In genomic region chr9:126805546-126806262, GRCh38 we compare ENCODE assay signal across 1 cellular context.
TF ChIP-seq lines count a peak whose summit lies in the region.

No MANE protein-coding gene starts in this region.

TF ChIP-seq in GM12878, 131 proteins besides CTCF, POLR2A, EP300 and RAD21 (continued from another document and continues in another):
- TF ChIP-seq E2F8 (IDR thresholded peaks at IDR 0.05; ENCODE audit: low read depth, partially characterized antibody): peak; percentile 10
- TF ChIP-seq CHD1 (IDR thresholded peaks at IDR 0.05; ENCODE audit: low read depth, low read length): no peak
- TF ChIP-seq RBBP5 (conservative IDR thresholded peaks at IDR 0.05): no peak
- TF ChIP-seq TAF1 (IDR thresholded peaks at IDR 0.05; ENCODE audit: borderline replicate concordance, low read depth, low read length): peak; percentile 59; the same call in 1 of the 2 replicates
- no peak; the same call in 1 of the 2 replicates for TF ChIP-seq RFX5 (IDR thresholded peaks at IDR 0.05; ENCODE audit: low read depth, low read length)
- peak; percentile 23 for TF ChIP-seq SP1 (IDR thresholded peaks at IDR 0.05; ENCODE audit: low read depth, low read length)
- no peak for TF ChIP-seq CBX3 (IDR thresholded peaks at IDR 0.05; ENCODE audit: borderline replicate concordance, low read depth)
- TF ChIP-seq SUZ12 (IDR thresholded peaks at IDR 0.05; ENCODE audit: unreplicated experiment): no peak
- no peak for TF ChIP-seq BCL11A (IDR thresholded peaks at IDR 0.05; ENCODE audit: low read depth, low read length)
- TF ChIP-seq HCFC1 (IDR thresholded peaks at IDR 0.05; ENCODE audit: low read length): no peak
- TF ChIP-seq ZBTB33 (IDR thresholded peaks at IDR 0.05): no peak
- no peak for TF ChIP-seq MYB (IDR thresholded peaks at IDR 0.05; ENCODE audit: borderline replicate concordance, low read depth, low read length)
- TF ChIP-seq FOXM1 (IDR thresholded peaks at IDR 0.05; ENCODE audit: low read depth, low read length): no peak
- no peak for TF ChIP-seq PML (IDR thresholded peaks at IDR 0.05; ENCODE audit: low read length)
- TF ChIP-seq NR2C2 (IDR thresholded peaks at IDR 0.05; ENCODE audit: borderline replicate concordance, control insufficient read depth, insufficient read length, low read depth): no peak
- TF ChIP-seq MLLT1 (IDR thresholded peaks at IDR 0.05): peak; percentile 59
- TF ChIP-seq ZNF592 (IDR thresholded peaks at IDR 0.05): no peak
- no peak for TF ChIP-seq PRDM15 (CRISPR knock-in tag; IDR thresholded peaks at IDR 0.05)
- no peak for TF ChIP-seq SREBF1 (IDR thresholded peaks at IDR 0.05; ENCODE audit: low read length)
- TF ChIP-seq ZNF384 (IDR thresholded peaks at IDR 0.05; ENCODE audit: borderline replicate concordance, low read depth, low read length): no peak
- TF ChIP-seq RUNX3 (IDR thresholded peaks at IDR 0.05; ENCODE audit: low read length): peak; percentile 90
- no peak for TF ChIP-seq BRCA1 (IDR thresholded peaks at IDR 0.05; ENCODE audit: low read depth, low read length)
- TF ChIP-seq IKZF2 (IDR thresholded peaks at IDR 0.05): peak; percentile 55 to 69; a peak in 3 of 4 replicates
- no peak for TF ChIP-seq POLR2AphosphoS2 (IDR thresholded peaks at IDR 0.05; ENCODE audit: low read depth, low read length)
- TF ChIP-seq SMAD1 (IDR thresholded peaks at IDR 0.05; ENCODE audit: low read depth, partially characterized antibody): no peak
- no peak for TF ChIP-seq KAT2A (conservative IDR thresholded peaks at IDR 0.05; ENCODE audit: control insufficient read depth, low read depth, low read length)
- no peak for TF ChIP-seq MTA3 (IDR thresholded peaks at IDR 0.05; ENCODE audit: borderline replicate concordance, low read length)
- TF ChIP-seq ZBED1 (IDR thresholded peaks at IDR 0.05; ENCODE audit: borderline replicate concordance): no peak
- TF ChIP-seq MYC (IDR thresholded peaks at IDR 0.05; ENCODE audit: insufficient read depth, insufficient read length, insufficient replicate concordance, low read length, severe bottlenecking): no peak
- TF ChIP-seq EZH2 (IDR thresholded peaks at IDR 0.05; ENCODE audit: borderline replicate concordance, control insufficient read depth, low read depth, low read length): no peak
- TF ChIP-seq BCL3 (IDR thresholded peaks at IDR 0.05; ENCODE audit: borderline replicate concordance, insufficient read depth, low read depth, low read length, poor library complexity, severe bottlenecking): no peak
- no peak for TF ChIP-seq ZZZ3 (IDR thresholded peaks at IDR 0.05; ENCODE audit: control insufficient read depth, insufficient read length, low read depth)
- TF ChIP-seq ZNF622 (IDR thresholded peaks at IDR 0.05): no peak
- TF ChIP-seq NR2C1 (IDR thresholded peaks at IDR 0.05): peak; percentile 85
- TF ChIP-seq MEF2A (IDR thresholded peaks at IDR 0.05; ENCODE audit: insufficient read depth, low read depth, low read length): no peak
- TF ChIP-seq KDM1A (IDR thresholded peaks at IDR 0.05; ENCODE audit: borderline replicate concordance): no peak
- peak; percentile 80 for TF ChIP-seq MXI1 (IDR thresholded peaks at IDR 0.05; ENCODE audit: low read depth, low read length)
- TF ChIP-seq EED (IDR thresholded peaks at IDR 0.05; ENCODE audit: low read depth): peak; percentile 36; the same call in 1 of the 2 replicates
- peak; percentile 95 for TF ChIP-seq CREM (IDR thresholded peaks at IDR 0.05; ENCODE audit: low read depth)
- TF ChIP-seq SIX5 (IDR thresholded peaks at IDR 0.05; ENCODE audit: low read depth, low read length, severe bottlenecking): no peak
- no peak; the same call in 1 of the 2 replicates for TF ChIP-seq POLR2AphosphoS5 (IDR thresholded peaks at IDR 0.05; ENCODE audit: low read length)
- no peak for TF ChIP-seq ETV6 (conservative IDR thresholded peaks at IDR 0.05 in 1 of 2, IDR thresholded peaks at IDR 0.05 in 1 of 2; ENCODE audit: borderline replicate concordance in 1 of 2, low read depth in 1 of 2)
- TF ChIP-seq GATAD2B (conservative IDR thresholded peaks at IDR 0.05; ENCODE audit: low read depth): no peak
- TF ChIP-seq NFXL1 (IDR thresholded peaks at IDR 0.05; ENCODE audit: borderline replicate concordance): no peak
- TF ChIP-seq BMI1 (IDR thresholded peaks at IDR 0.05; ENCODE audit: borderline replicate concordance): no peak
- TF ChIP-seq EGR1 (IDR thresholded peaks at IDR 0.05; ENCODE audit: borderline replicate concordance in 1 of 2, low read depth in 2 of 2, low read length in 2 of 2): no peak
- no peak for TF ChIP-seq HDAC2 (IDR thresholded peaks at IDR 0.05)
- no peak for TF ChIP-seq SPI1 (IDR thresholded peaks at IDR 0.05; ENCODE audit: borderline replicate concordance, insufficient read depth, low read depth, low read length)
- TF ChIP-seq RB1 (IDR thresholded peaks at IDR 0.05; ENCODE audit: borderline replicate concordance): peak; percentile 51; the same call in 1 of the 2 replicates
- no peak for TF ChIP-seq JUND (IDR thresholded peaks at IDR 0.05; ENCODE audit: low read depth, low read length)
- no peak for TF ChIP-seq USF2 (IDR thresholded peaks at IDR 0.05; ENCODE audit: borderline replicate concordance, low read depth, low read length)
